20 cellular contexts compared by ENCODE assay signal in genomic region chr4:54333657-54334056, GRCh38.
"Had no signal": no experiment of that assay in that cellular context is flagged by ENCODE, and none has a peak within 500 bp of the region (broad histone marks: within the 10 kb centered on the region; RNA-seq: fewer than 3 reads in every experiment).

No MANE protein-coding gene starts in this region.

- H3K4me3 Mint-ChIP-seq: activated CD4-positive, alpha-beta T cell treated with anti-CD3 and anti-CD28 coated beads, Interleukin-2, amount 10 ng/mL, durations not matched to agents 24 days and 14 days; activated CD8-positive, alpha-beta T cell treated with anti-CD3 and anti-CD28 coated beads, Interleukin-2, amount 10 ng/mL, durations not matched to agents 7 days and 5 days; activated naive CD8-positive, alpha-beta T cell; activated T-cell treated with anti-CD3 and anti-CD28 coated beads, Interleukin-2, amount 50 U/mL, for 72 hours; natural killer cell treated with Interleukin-12 subunit alpha and Interleukin-12 subunit beta and Interleukin-15 and Interleukin-18, amount 100 ng/mL, for 72 hours; stimulated activated naive CD8-positive, alpha-beta T cell treated with anti-CD3 and anti-CD28 coated beads, Interleukin-15, amount 100 ng/mL, for 72 hours; T-helper 2 cell treated with Interferon-gamma antibody and Interleukin-4, amounts not matched to agents 5 μg/mL and 100 μg/mL, for 36 hours had no signal

- ATAC-seq: activated CD8-positive, alpha-beta T cell treated with anti-CD3 and anti-CD28 coated beads, Interleukin-2, amount 10 ng/mL, durations not matched to agents 7 days and 5 days; activated T-cell treated with anti-CD3 and anti-CD28 coated beads, Interleukin-2, amount 50 U/mL, for 72 hours; natural killer cell treated with Interleukin-12 subunit alpha and Interleukin-12 subunit beta and Interleukin-15 and Interleukin-18, amount 100 ng/mL, for 72 hours; psoas muscle; sciatic nerve; stimulated activated naive CD8-positive, alpha-beta T cell treated with anti-CD3 and anti-CD28 coated beads, Interleukin-15, amount 100 ng/mL, for 72 hours had no signal

- H3K36me3 Mint-ChIP-seq: activated naive CD8-positive, alpha-beta T cell; natural killer cell treated with Interleukin-12 subunit alpha and Interleukin-12 subunit beta and Interleukin-15 and Interleukin-18, amount 100 ng/mL, for 72 hours had no signal

- H3K9me3 ChIP-seq: left ventricle myocardium inferior, psoas muscle, spleen had no signal

- H3K27ac Mint-ChIP-seq: activated CD4-positive, alpha-beta T cell treated with anti-CD3 and anti-CD28 coated beads, Interleukin-2, amount 10 ng/mL, durations not matched to agents 24 days and 14 days; activated CD8-positive, alpha-beta T cell treated with anti-CD3 and anti-CD28 coated beads, Interleukin-2, amount 10 ng/mL, durations not matched to agents 7 days and 5 days; activated naive CD8-positive, alpha-beta T cell; activated T-cell treated with anti-CD3 and anti-CD28 coated beads, Interleukin-2, amount 50 U/mL, for 72 hours; natural killer cell treated with Interleukin-12 subunit alpha and Interleukin-12 subunit beta and Interleukin-15 and Interleukin-18, amount 100 ng/mL, for 72 hours; T-helper 2 cell treated with Interferon-gamma antibody and Interleukin-4, amounts not matched to agents 5 μg/mL and 100 μg/mL, for 36 hours had no signal

- H3K9me3 Mint-ChIP-seq: activated CD4-positive, alpha-beta T cell treated with anti-CD3 and anti-CD28 coated beads, Interleukin-2, amount 10 ng/mL, durations not matched to agents 24 days and 14 days; activated T-cell treated with anti-CD3 and anti-CD28 coated beads, Interleukin-2, amount 50 U/mL, for 72 hours; natural killer cell treated with Interleukin-12 subunit alpha and Interleukin-12 subunit beta and Interleukin-15 and Interleukin-18, amount 100 ng/mL, for 72 hours; stimulated activated naive CD8-positive, alpha-beta T cell treated with anti-CD3 and anti-CD28 coated beads, Interleukin-15, amount 100 ng/mL, for 72 hours; T-helper 2 cell treated with Interferon-gamma antibody and Interleukin-4, amounts not matched to agents 5 μg/mL and 100 μg/mL, for 36 hours had no signal

- H3K4me1 Mint-ChIP-seq: activated CD4-positive, alpha-beta T cell treated with anti-CD3 and anti-CD28 coated beads, Interleukin-2, amount 10 ng/mL, durations not matched to agents 24 days and 14 days; stimulated activated naive CD8-positive, alpha-beta T cell treated with anti-CD3 and anti-CD28 coated beads, Interleukin-15, amount 100 ng/mL, for 72 hours had no signal

- H3K36me3 ChIP-seq: brain microvascular endothelial cell, left ventricle myocardium inferior, spleen had no signal

- H3K4me3 ChIP-seq: left ventricle myocardium inferior, psoas muscle, spleen had no signal

- H3K27me3 ChIP-seq: brain microvascular endothelial cell, spleen had no signal

- H3K27ac ChIP-seq: brain microvascular endothelial cell, left ventricle myocardium inferior, psoas muscle, spleen had no signal

- DNase-seq: activated CD4-positive, alpha-beta T cell treated with anti-CD3 and anti-CD28 coated beads, Interleukin-2, amount 10 ng/mL, durations not matched to agents 24 days and 14 days; activated CD4-positive, CD25-positive, alpha-beta regulatory T cell; activated CD8-positive, alpha-beta memory T cell treated with anti-CD3 and anti-CD28 coated beads, Interleukin-2, amount 50 U/mL, for 4 hours; activated CD8-positive, alpha-beta T cell treated with anti-CD3 and anti-CD28 coated beads, Interleukin-2, amount 10 ng/mL, durations not matched to agents 7 days and 5 days; activated gamma-delta T cell treated with Interleukin-2 at 50 U/mL for 16 hours; activated T-cell treated with anti-CD3 and anti-CD28 coated beads, Interleukin-2, amount 50 U/mL, for 72 hours; amniotic stem cell; brain microvascular endothelial cell; cortex of kidney; effector memory CD4-positive, alpha-beta T cell; kidney; left ventricle myocardium inferior; mesenchymal stem cell; psoas muscle; spleen; stimulated activated naive CD8-positive, alpha-beta T cell treated with anti-CD3 and anti-CD28 coated beads, Interleukin-15, amount 100 ng/mL, for 72 hours had no signal

- H3K4me1 ChIP-seq: psoas muscle, spleen had no signal
